2 cellular contexts compared by ENCODE assay signal in the genomic region with DNA sequence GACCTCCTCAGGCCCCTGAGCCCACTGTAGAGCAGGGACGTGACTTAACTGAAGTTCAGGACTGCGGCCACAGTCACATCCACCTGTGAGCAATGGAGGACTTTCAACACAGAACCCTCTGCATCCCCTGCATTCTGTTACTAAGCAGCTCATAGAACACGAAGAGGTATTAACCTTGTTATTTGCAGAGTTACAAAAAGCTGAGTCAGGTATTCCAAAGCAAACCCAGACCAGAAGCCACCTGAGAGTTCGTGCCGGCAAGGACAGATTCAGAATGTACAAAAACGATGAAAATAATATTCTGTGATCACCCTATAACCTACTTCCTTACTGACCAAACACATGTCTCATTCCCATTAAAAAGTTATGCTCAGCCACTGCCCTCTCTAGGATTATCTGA.
TF ChIP-seq lines count a peak whose summit lies in the region.

No MANE protein-coding gene starts in this region.

TF ChIP-seq in A549, 52 proteins besides CTCF, POLR2A, EP300 and RAD21:
- TF ChIP-seq MAFK (IDR thresholded peaks at IDR 0.05; ENCODE audit: partially characterized antibody) (peak; percentile 86), MYC (IDR thresholded peaks at IDR 0.05; ENCODE audit: borderline replicate concordance, low read length) (no peak)

TF ChIP-seq in endothelial cell of umbilical vein, 7 proteins besides CTCF, POLR2A, EP300 and RAD21:
- TF ChIP-seq MYC (IDR thresholded peaks at IDR 0.05; ENCODE audit: low read depth, low read length) = no peak
- TF ChIP-seq GATA2 (IDR thresholded peaks at IDR 0.05; ENCODE audit: insufficient read depth, insufficient read length, low read depth, low read length) = no peak
- no peak for TF ChIP-seq FOS (IDR thresholded peaks at IDR 0.05; ENCODE audit: borderline replicate concordance, insufficient read depth, low read length)
- TF ChIP-seq POLR2AphosphoS5 (IDR thresholded peaks at IDR 0.05; ENCODE audit: insufficient read depth, low read depth, low read length) = no peak
